In the genomic region with DNA sequence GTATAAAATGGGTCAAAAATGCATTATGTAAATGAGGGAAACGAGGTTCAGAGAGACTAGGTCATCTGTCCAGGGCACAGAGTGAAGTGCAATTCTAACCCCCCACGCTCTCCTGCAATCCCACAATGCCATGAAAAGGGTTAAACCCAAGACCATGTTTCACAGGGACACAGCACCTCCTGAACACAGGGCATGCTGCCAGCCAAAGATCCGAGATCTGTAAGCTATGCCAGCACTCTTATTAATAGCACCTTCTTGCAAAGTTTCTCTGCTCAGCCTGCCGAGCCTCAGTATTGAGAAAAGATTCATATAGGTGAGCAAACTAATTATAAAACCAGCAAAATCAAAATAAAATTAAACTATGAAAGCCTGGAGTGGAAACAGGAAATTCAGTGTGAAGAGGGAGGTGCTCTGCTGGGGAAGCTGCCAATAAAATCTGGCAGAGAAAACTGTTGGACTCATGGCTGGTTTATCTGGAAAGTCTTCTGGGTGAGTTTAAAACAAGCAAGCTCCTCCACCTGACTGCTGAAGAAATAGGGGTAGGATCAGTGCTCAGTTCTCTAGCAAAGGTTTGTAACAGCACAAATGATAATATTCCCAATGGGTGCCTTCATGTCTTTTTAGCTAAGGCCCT, we compare ENCODE assay signal across 1 cellular context.
TF ChIP-seq lines count a peak whose summit lies in the region.

No MANE protein-coding gene starts in this region.

TF ChIP-seq in SK-N-SH, 30 proteins besides CTCF, POLR2A, EP300 and RAD21 (continued from another document):
- TF ChIP-seq, protein P1, sequence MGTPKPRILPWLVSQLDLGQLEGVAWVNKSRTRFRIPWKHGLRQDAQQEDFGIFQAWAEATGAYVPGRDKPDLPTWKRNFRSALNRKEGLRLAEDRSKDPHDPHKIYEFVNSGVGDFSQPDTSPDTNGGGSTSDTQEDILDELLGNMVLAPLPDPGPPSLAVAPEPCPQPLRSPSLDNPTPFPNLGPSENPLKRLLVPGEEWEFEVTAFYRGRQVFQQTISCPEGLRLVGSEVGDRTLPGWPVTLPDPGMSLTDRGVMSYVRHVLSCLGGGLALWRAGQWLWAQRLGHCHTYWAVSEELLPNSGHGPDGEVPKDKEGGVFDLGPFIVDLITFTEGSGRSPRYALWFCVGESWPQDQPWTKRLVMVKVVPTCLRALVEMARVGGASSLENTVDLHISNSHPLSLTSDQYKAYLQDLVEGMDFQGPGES (IDR thresholded peaks at IDR 0.05; ENCODE audit: low read depth, low read length), result no peak
- TF ChIP-seq RCOR1 (IDR thresholded peaks at IDR 0.05; ENCODE audit: low read length) (no peak), YY1 (IDR thresholded peaks at IDR 0.05; ENCODE audit: low read depth) (no peak), NRF1 (IDR thresholded peaks at IDR 0.05; ENCODE audit: low read depth, low read length) (no peak), RFX5 (IDR thresholded peaks at IDR 0.05; ENCODE audit: low read length) (no peak), GATA2 (CRISPR knock-in tag; IDR thresholded peaks at IDR 0.05) (no peak), RXRA (IDR thresholded peaks at IDR 0.05; ENCODE audit: borderline replicate concordance, low read depth) (no peak), TEAD4 (IDR thresholded peaks at IDR 0.05; ENCODE audit: borderline replicate concordance, insufficient read depth) (no peak), NFIC (IDR thresholded peaks at IDR 0.05; ENCODE audit: borderline replicate concordance) (peak; percentile 50), GABPA (IDR thresholded peaks at IDR 0.05; ENCODE audit: low read depth) (peak; percentile 36; the same call in 1 of the 2 replicates), MXI1 (IDR thresholded peaks at IDR 0.05; ENCODE audit: low read depth, low read length) (peak; percentile 40; the same call in 1 of the 2 replicates), POLR2AphosphoS5 (IDR thresholded peaks at IDR 0.05; ENCODE audit: low read depth, low read length) (no peak), FOSL2 (IDR thresholded peaks at IDR 0.05; ENCODE audit: borderline replicate concordance, low read depth) (no peak), FOXJ3 (CRISPR knock-in tag; IDR thresholded peaks at IDR 0.05) (no peak), JUND (IDR thresholded peaks at IDR 0.05) (no peak), CHD2 (IDR thresholded peaks at IDR 0.05; ENCODE audit: low read length, partially characterized antibody) (no peak), ELF1 (IDR thresholded peaks at IDR 0.05) (no peak), TAF1 (IDR thresholded peaks at IDR 0.05; ENCODE audit: borderline replicate concordance, low read depth, low read length) (no peak), SMC3 (IDR thresholded peaks at IDR 0.05; ENCODE audit: low read depth, low read length) (no peak)
- TF ChIP-seq, protein P2, sequence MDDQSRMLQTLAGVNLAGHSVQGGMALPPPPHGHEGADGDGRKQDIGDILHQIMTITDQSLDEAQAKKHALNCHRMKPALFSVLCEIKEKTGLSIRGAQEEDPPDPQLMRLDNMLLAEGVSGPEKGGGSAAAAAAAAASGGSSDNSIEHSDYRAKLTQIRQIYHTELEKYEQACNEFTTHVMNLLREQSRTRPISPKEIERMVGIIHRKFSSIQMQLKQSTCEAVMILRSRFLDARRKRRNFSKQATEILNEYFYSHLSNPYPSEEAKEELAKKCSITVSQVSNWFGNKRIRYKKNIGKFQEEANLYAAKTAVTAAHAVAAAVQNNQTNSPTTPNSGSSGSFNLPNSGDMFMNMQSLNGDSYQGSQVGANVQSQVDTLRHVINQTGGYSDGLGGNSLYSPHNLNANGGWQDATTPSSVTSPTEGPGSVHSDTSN (IDR thresholded peaks at IDR 0.05), result 0 out of 2 replicates have a peak, but pooled peaks have one; percentile 6
- TF ChIP-seq, protein P3, sequence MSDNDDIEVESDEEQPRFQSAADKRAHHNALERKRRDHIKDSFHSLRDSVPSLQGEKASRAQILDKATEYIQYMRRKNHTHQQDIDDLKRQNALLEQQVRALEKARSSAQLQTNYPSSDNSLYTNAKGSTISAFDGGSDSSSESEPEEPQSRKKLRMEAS (IDR thresholded peaks at IDR 0.05; ENCODE audit: low read depth), result 0 out of 2 replicates have a peak, but pooled peaks have one; percentile 11
- TF ChIP-seq, protein P4, sequence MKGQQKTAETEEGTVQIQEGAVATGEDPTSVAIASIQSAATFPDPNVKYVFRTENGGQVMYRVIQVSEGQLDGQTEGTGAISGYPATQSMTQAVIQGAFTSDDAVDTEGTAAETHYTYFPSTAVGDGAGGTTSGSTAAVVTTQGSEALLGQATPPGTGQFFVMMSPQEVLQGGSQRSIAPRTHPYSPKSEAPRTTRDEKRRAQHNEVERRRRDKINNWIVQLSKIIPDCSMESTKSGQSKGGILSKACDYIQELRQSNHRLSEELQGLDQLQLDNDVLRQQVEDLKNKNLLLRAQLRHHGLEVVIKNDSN (IDR thresholded peaks at IDR 0.05; ENCODE audit: borderline replicate concordance, low read depth), result no peak
